In the genomic region with DNA sequence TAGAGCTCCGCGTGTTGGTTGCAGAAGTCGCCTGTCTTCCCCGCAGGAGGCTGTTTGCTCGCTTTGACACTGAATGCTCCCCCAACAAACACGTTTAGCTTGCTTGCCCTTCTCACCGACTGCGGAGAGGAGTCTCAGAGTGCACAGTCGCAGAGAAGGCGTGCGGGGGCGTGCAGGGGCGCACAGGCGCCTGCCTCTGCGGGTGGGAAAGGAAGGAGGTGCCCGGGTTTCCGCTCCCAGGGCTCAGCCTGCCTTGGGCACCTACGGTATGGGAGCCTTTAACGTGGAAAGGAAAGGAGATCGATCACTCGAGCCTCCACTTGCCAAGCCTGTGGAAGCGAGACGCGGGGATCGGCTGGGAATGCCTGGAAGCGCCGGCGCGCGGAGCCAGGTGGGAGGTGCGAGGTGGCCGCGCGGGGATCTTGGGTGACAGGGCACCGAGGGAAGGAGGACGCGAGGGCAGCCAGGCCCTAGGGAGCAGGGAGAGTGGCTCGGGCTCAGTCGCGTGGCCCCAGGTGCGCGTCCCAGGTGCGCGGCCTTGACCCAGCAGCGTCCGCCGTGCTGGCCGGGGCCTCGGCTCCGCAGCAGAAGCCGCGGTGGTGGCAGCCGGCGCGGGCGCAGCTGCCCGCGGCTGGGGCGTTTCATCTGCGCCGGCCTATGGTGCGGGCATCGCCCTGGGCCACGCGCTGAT, we compare ENCODE assay signal across 1 cellular context.
TF ChIP-seq lines count a peak whose summit lies in the region.

TSS of gene FAN1 (plus strand) at position 419 of the 691 bp plus-strand sequence. CDS start 749 bp downstream, outside the sequence.

TF ChIP-seq in HepG2, 621 proteins besides CTCF, POLR2A, EP300 and RAD21 (continued from another document and continues in another):
- TF ChIP-seq ZFP91 (CRISPR knock-in tag; IDR thresholded peaks at IDR 0.05; ENCODE audit: borderline replicate concordance) (peak; percentile 95), ZNF501 (CRISPR knock-in tag; IDR thresholded peaks at IDR 0.05) (peak; percentile 79), ZNF124 (CRISPR knock-in tag; IDR thresholded peaks at IDR 0.05) (peak; percentile 85), ATF7-NPFF (CRISPR knock-in tag; IDR thresholded peaks at IDR 0.05; ENCODE audit: low read depth) (peak; percentile 95), ZBTB2 (CRISPR knock-in tag; IDR thresholded peaks at IDR 0.05; ENCODE audit: low read depth) (peak; percentile 47; the same call in 1 of the 2 replicates), TBL1XR1 (IDR thresholded peaks at IDR 0.05; ENCODE audit: borderline replicate concordance, low read length, partially characterized antibody) (no peak), ZNF619 (CRISPR knock-in tag; IDR thresholded peaks at IDR 0.05) (peak; percentile 94), DMAP1 (CRISPR knock-in tag; IDR thresholded peaks at IDR 0.05) (peak; percentile 85), E2F2 (CRISPR knock-in tag; IDR thresholded peaks at IDR 0.05; ENCODE audit: borderline replicate concordance) (no peak), PITX1 (CRISPR knock-in tag; IDR thresholded peaks at IDR 0.05) (peak; percentile 58; the same call in 1 of the 2 replicates), ZNF570 (CRISPR knock-in tag; IDR thresholded peaks at IDR 0.05; ENCODE audit: borderline replicate concordance) (peak; percentile 76; the same call in 1 of the 2 replicates), GLMP (CRISPR knock-in tag; IDR thresholded peaks at IDR 0.05; ENCODE audit: borderline replicate concordance) (no peak), RFX5 (IDR thresholded peaks at IDR 0.05; ENCODE audit: low read depth, low read length) (no peak), RXRA (CRISPR knock-in tag; IDR thresholded peaks at IDR 0.05) (peak; percentile 76), ZNF382 (CRISPR knock-in tag; IDR thresholded peaks at IDR 0.05; ENCODE audit: borderline replicate concordance) (no peak), GATAD1 (CRISPR knock-in tag; IDR thresholded peaks at IDR 0.05) (peak; percentile 95), ISX (CRISPR knock-in tag; conservative IDR thresholded peaks at IDR 0.05) (no peak), ZNF891 (CRISPR knock-in tag; IDR thresholded peaks at IDR 0.05) (peak; percentile 94), ZNF678 (CRISPR knock-in tag; IDR thresholded peaks at IDR 0.05) (peak; percentile 82; the same call in 1 of the 2 replicates), ZNF280D (CRISPR knock-in tag; IDR thresholded peaks at IDR 0.05) (peak; percentile 47; the same call in 1 of the 2 replicates), YY1 (IDR thresholded peaks at IDR 0.05; ENCODE audit: insufficient read depth, insufficient replicate concordance, low read depth, low read length) (peak; percentile 88), CBFB (CRISPR knock-in tag; IDR thresholded peaks at IDR 0.05) (peak; percentile 83; the same call in 1 of the 2 replicates), HINFP (CRISPR knock-in tag; IDR thresholded peaks at IDR 0.05; ENCODE audit: low read depth) (peak; percentile 80; the same call in 1 of the 2 replicates), ZFP36 (IDR thresholded peaks at IDR 0.05; ENCODE audit: borderline replicate concordance, low read depth, low read length, partially characterized antibody) (no peak), ZNF781 (CRISPR knock-in tag; IDR thresholded peaks at IDR 0.05; ENCODE audit: borderline replicate concordance, not compliant biosample characterization) (peak; percentile 75), ZNF430 (CRISPR knock-in tag; IDR thresholded peaks at IDR 0.05) (peak; percentile 82), ZSCAN29 (CRISPR knock-in tag; conservative IDR thresholded peaks at IDR 0.05) (0 out of 2 replicates have a peak, but pooled peaks have one; percentile 59), TFE3 (CRISPR knock-in tag; IDR thresholded peaks at IDR 0.05) (peak; percentile 71), ZNF33B (CRISPR knock-in tag; IDR thresholded peaks at IDR 0.05) (no peak), ZNF383 (CRISPR knock-in tag; IDR thresholded peaks at IDR 0.05; ENCODE audit: borderline replicate concordance) (0 out of 2 replicates have a peak, but pooled peaks have one; percentile 64)
- TF ChIP-seq, protein P1, sequence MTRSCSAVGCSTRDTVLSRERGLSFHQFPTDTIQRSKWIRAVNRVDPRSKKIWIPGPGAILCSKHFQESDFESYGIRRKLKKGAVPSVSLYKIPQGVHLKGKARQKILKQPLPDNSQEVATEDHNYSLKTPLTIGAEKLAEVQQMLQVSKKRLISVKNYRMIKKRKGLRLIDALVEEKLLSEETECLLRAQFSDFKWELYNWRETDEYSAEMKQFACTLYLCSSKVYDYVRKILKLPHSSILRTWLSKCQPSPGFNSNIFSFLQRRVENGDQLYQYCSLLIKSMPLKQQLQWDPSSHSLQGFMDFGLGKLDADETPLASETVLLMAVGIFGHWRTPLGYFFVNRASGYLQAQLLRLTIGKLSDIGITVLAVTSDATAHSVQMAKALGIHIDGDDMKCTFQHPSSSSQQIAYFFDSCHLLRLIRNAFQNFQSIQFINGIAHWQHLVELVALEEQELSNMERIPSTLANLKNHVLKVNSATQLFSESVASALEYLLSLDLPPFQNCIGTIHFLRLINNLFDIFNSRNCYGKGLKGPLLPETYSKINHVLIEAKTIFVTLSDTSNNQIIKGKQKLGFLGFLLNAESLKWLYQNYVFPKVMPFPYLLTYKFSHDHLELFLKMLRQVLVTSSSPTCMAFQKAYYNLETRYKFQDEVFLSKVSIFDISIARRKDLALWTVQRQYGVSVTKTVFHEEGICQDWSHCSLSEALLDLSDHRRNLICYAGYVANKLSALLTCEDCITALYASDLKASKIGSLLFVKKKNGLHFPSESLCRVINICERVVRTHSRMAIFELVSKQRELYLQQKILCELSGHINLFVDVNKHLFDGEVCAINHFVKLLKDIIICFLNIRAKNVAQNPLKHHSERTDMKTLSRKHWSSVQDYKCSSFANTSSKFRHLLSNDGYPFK (CRISPR knock-in tag; IDR thresholded peaks at IDR 0.05; ENCODE audit: borderline replicate concordance) = peak; percentile 100
